20 cellular contexts compared by ENCODE assay signal in genomic region chr2:86032861-86033595, GRCh38.
DNase-seq lines count a peak whose midpoint lies in the region; ATAC-seq, FAIRE-seq and TF ChIP-seq lines count a peak whose summit lies in the region.
"Had no signal": no experiment of that assay in that cellular context is flagged by ENCODE, and none has a peak within 500 bp of the region (broad histone marks: within the 10 kb centered on the region; RNA-seq: fewer than 3 reads in every experiment).

No MANE protein-coding gene starts in this region.

- H3K27ac Mint-ChIP-seq in activated naive CD8-positive, alpha-beta T cell treated with anti-CD3 and anti-CD28 coated beads, Interleukin-2, amount 10 ng/mL, durations not matched to agents 7 days and 5 days = peak overlapping the region; percentile 65
- H3K27ac Mint-ChIP-seq in activated naive CD8-positive, alpha-beta T cell treated with anti-CD3 and anti-CD28 coated beads, Interleukin-2, amount 50 U/mL, for 24 hours = no peak overlapping the region

- TF ChIP-seq CTCF in RWPE1 (conservative IDR thresholded peaks at IDR 0.05; ENCODE audit: low read depth) (no peak), kidney (IDR thresholded peaks at IDR 0.05; ENCODE audit: borderline replicate concordance, extremely low read depth, insufficient read depth) (no peak), uterus (IDR thresholded peaks at IDR 0.05) (no peak)

- TF ChIP-seq POLR2A in uterus (IDR thresholded peaks at IDR 0.05) = no peak

- no peak for ATAC-seq in activated naive CD8-positive, alpha-beta T cell treated with anti-CD3 and anti-CD28 coated beads, Interleukin-2, amount 10 ng/mL, durations not matched to agents 7 days and 5 days (ENCODE audit: low read depth)
- ATAC-seq in activated naive CD8-positive, alpha-beta T cell treated with anti-CD3 and anti-CD28 coated beads, Interleukin-2, amount 50 U/mL, for 24 hours = no peak
- ATAC-seq in GM21367 (IDR thresholded peaks at IDR 0.05; ENCODE audit: unreplicated experiment) (no peak), GM21723 (IDR thresholded peaks at IDR 0.05; ENCODE audit: unreplicated experiment) (no peak)
- ATAC-seq: left colon had no signal

- H3K9me3 Mint-ChIP-seq in activated naive CD8-positive, alpha-beta T cell treated with anti-CD3 and anti-CD28 coated beads, Interleukin-2, amount 10 ng/mL, durations not matched to agents 7 days and 5 days = no peaks in the 10 kb centered on the region
- no peaks in the 10 kb centered on the region for H3K9me3 Mint-ChIP-seq in activated naive CD8-positive, alpha-beta T cell treated with anti-CD3 and anti-CD28 coated beads, Interleukin-2, amount 50 U/mL, for 24 hours

- H3K27me3 Mint-ChIP-seq in activated naive CD8-positive, alpha-beta T cell treated with anti-CD3 and anti-CD28 coated beads, Interleukin-2, amount 10 ng/mL, durations not matched to agents 7 days and 5 days = no peaks in the 10 kb centered on the region
- no peaks in the 10 kb centered on the region for H3K27me3 Mint-ChIP-seq in activated naive CD8-positive, alpha-beta T cell treated with anti-CD3 and anti-CD28 coated beads, Interleukin-2, amount 50 U/mL, for 24 hours

- H3K36me3 Mint-ChIP-seq in activated naive CD8-positive, alpha-beta T cell treated with anti-CD3 and anti-CD28 coated beads, Interleukin-2, amount 10 ng/mL, durations not matched to agents 7 days and 5 days = peaks cover 31% of the 10 kb centered on the region
- H3K36me3 Mint-ChIP-seq in activated naive CD8-positive, alpha-beta T cell treated with anti-CD3 and anti-CD28 coated beads, Interleukin-2, amount 50 U/mL, for 24 hours (ENCODE audit: low read depth) = peaks cover 61% of the 10 kb centered on the region

- no peak overlapping the region for H3K4me3 Mint-ChIP-seq in activated naive CD8-positive, alpha-beta T cell treated with anti-CD3 and anti-CD28 coated beads, Interleukin-2, amount 10 ng/mL, durations not matched to agents 7 days and 5 days
- H3K4me3 Mint-ChIP-seq in activated naive CD8-positive, alpha-beta T cell treated with anti-CD3 and anti-CD28 coated beads, Interleukin-2, amount 50 U/mL, for 24 hours = no peak overlapping the region

- POLR2A ChIA-PET in activated naive CD8-positive, alpha-beta T cell treated with anti-CD3 and anti-CD28 coated beads, Interleukin-2, amount 10 ng/mL, durations not matched to agents 7 days and 5 days (lab: Charles Lee) = interaction anchor here (0.7 to 5.1 kb wide), 3 partner anchors 34 to 144 kb away, joined by 3 to 70 read pairs (median 4); partner anchors contain the start of gene ST3GAL5
- POLR2A ChIA-PET in RWPE1 (lab: Yijun Ruan, JAX; ENCODE audit: low non-redundant PET) = no interaction called here

- H3K4me1 ChIP-seq in kidney (ENCODE audit: control insufficient read depth in 1 of 2, insufficient read depth in 1 of 2, low read depth in 1 of 2, low read length in 2 of 2) (peaks cover 32 to 33% of the 10 kb centered on the region in 2 donors), uterus (peaks cover 27 to 28% of the 10 kb centered on the region in 2 donors)

- H3K4me3 ChIP-seq in kidney (ENCODE audit: low read length in 2 of 2) (no peak overlapping the region), uterus (no peak overlapping the region)
- H3K4me3 ChIP-seq: sigmoid colon had no signal

- no peak for DNase-seq in activated naive CD8-positive, alpha-beta T cell treated with anti-CD3 and anti-CD28 coated beads, Interleukin-2, amount 10 ng/mL, durations not matched to agents 7 days and 5 days
- DNase-seq in activated naive CD8-positive, alpha-beta T cell treated with anti-CD3 and anti-CD28 coated beads, Interleukin-2, amount 50 U/mL, for 24 hours = no peak
- DNase-seq in RWPE1 (ENCODE audit: low spot score) = no peak
- peak; percentile 37 for DNase-seq in kidney
- DNase-seq in uterus = no peak
- no peak for DNase-seq in NCI-H2107 (lab: John Stamatoyannopoulos, UW)
- DNase-seq: activated CD4-positive, alpha-beta T cell treated with anti-CD3 and anti-CD28 coated beads for 1 hour; DMS 273 treated with DMSO at 0.1 percent for 48 hours; IMR-90; left colon; NCI-H187 treated with DMSO at 0.1 percent for 48 hours; SHP77 treated with DMSO at 0.1 percent for 48 hours; sigmoid colon; stimulated activated CD4-positive, alpha-beta T cell treated with anti-CD3 and anti-CD28 coated beads, Interleukin-1b, Interleukin-23, amount 100 ng/mL, for 48 hours; T-helper 9 cell had no signal

- CTCF ChIA-PET in RWPE1 (lab: Yijun Ruan, JAX) = no interaction called here

- FAIRE-seq in kidney (lab: Jason Lieb, UNC) = no peak
- FAIRE-seq: astrocyte, colon, endothelial cell of umbilical vein had no signal

- no peak overlapping the region for H3K9ac ChIP-seq in kidney (ENCODE audit: low read length in 2 of 2)

- peaks cover 26 to 53% of the 10 kb centered on the region in 2 donors for H3K36me3 ChIP-seq in kidney (ENCODE audit: control insufficient read depth in 1 of 2, insufficient read depth in 2 of 2, low read length in 2 of 2)
- no peaks in the 10 kb centered on the region for H3K36me3 ChIP-seq in uterus

- H3K4me1 Mint-ChIP-seq in activated naive CD8-positive, alpha-beta T cell treated with anti-CD3 and anti-CD28 coated beads, Interleukin-2, amount 10 ng/mL, durations not matched to agents 7 days and 5 days = peaks cover 44% of the 10 kb centered on the region
- peaks cover 44% of the 10 kb centered on the region for H3K4me1 Mint-ChIP-seq in activated naive CD8-positive, alpha-beta T cell treated with anti-CD3 and anti-CD28 coated beads, Interleukin-2, amount 50 U/mL, for 24 hours

- H3K9me3 ChIP-seq in kidney (ENCODE audit: control insufficient read depth in 1 of 2, low read length in 2 of 2) (no peaks in the 10 kb centered on the region), uterus (no peaks in the 10 kb centered on the region)
- H3K9me3 ChIP-seq: sigmoid colon had no signal

- intact Hi-C loops in kidney (cut with DNase I) = no loop called here
- intact Hi-C loops in uterus (cut with DNase I; ENCODE audit: low total_unique reads) = no loop called here

- H3K27me3 ChIP-seq in uterus = no peaks in the 10 kb centered on the region
- H3K27me3 ChIP-seq: sigmoid colon had no signal

- peak overlapping the region; percentile 24 for H3K27ac ChIP-seq in RWPE1
- H3K27ac ChIP-seq in kidney (ENCODE audit: low read depth in 2 of 2, low read length in 2 of 2) = no peak overlapping the region
- H3K27ac ChIP-seq in uterus = peak overlapping the region; percentile 2 to 97
- H3K27ac ChIP-seq: sigmoid colon had no signal

Comparison
In these comparisons a context has a peak if more than half of its experiments do, and no peak if none do; other contexts are left out.
1. H3K27ac ChIP-seq: peak in RWPE1 (single experiment) and uterus (2 of 2); none in kidney (0 of 2).